2 cellular contexts compared by ENCODE assay signal in the genomic region with DNA sequence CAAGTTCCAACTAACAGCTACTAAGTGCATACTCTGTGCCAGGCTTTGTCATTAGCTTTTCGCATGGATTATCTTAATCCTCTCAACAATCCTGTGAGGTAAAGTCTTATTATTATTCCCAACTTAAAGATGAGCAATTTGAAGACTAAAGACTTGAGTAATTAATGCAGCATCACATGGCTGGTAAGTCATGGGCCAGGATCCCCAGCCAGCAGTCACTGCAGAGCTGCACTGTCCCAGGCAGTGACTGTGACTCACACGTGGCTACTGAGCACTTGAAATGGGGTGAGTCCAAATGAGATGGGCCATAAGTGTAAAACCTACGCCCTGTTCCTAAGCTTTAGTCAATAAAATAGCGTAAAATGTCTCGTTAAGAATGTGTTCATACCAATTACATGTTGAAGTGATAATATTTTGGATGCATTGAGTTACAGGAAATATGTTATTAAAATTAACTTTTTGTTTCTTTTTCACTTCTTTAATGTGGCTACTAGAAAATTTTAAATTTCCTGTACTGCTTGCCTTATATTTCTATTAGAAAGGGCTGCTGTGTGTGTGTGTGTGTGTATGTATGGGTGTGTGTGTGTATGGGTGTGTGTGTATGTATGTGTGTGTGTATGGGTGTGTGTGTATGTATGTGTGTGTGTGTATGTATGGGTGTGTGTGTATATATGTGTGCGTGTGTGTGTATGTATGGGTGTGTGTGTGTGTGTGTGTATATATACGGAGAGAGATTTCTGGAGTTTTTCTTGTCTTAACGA.
TF ChIP-seq lines count a peak whose summit lies in the region.

No MANE protein-coding gene starts in this region.

TF ChIP-seq in IMR-90, 13 proteins besides CTCF, POLR2A, EP300 and RAD21:
- TF ChIP-seq RFX5 (IDR thresholded peaks at IDR 0.05; ENCODE audit: low read depth, low read length) (no peak), MAZ (IDR thresholded peaks at IDR 0.05; ENCODE audit: borderline replicate concordance, low read depth, low read length) (no peak), MXI1 (IDR thresholded peaks at IDR 0.05; ENCODE audit: borderline replicate concordance, low read depth, low read length) (no peak), SMC3 (IDR thresholded peaks at IDR 0.05; ENCODE audit: low read depth, low read length) (no peak), FOS (IDR thresholded peaks at IDR 0.05; ENCODE audit: low read depth, low read length) (no peak), MAFK (IDR thresholded peaks at IDR 0.05; ENCODE audit: low read depth, low read length) (no peak), BHLHE40 (IDR thresholded peaks at IDR 0.05; ENCODE audit: low read depth, low read length) (no peak), RCOR1 (IDR thresholded peaks at IDR 0.05; ENCODE audit: insufficient replicate concordance, low read length) (no peak), NFE2L2 (IDR thresholded peaks at IDR 0.05; ENCODE audit: low read depth, low read length) (no peak)

TF ChIP-seq in neural cell, 6 proteins besides CTCF, POLR2A, EP300 and RAD21:
- TF ChIP-seq, protein P1, sequence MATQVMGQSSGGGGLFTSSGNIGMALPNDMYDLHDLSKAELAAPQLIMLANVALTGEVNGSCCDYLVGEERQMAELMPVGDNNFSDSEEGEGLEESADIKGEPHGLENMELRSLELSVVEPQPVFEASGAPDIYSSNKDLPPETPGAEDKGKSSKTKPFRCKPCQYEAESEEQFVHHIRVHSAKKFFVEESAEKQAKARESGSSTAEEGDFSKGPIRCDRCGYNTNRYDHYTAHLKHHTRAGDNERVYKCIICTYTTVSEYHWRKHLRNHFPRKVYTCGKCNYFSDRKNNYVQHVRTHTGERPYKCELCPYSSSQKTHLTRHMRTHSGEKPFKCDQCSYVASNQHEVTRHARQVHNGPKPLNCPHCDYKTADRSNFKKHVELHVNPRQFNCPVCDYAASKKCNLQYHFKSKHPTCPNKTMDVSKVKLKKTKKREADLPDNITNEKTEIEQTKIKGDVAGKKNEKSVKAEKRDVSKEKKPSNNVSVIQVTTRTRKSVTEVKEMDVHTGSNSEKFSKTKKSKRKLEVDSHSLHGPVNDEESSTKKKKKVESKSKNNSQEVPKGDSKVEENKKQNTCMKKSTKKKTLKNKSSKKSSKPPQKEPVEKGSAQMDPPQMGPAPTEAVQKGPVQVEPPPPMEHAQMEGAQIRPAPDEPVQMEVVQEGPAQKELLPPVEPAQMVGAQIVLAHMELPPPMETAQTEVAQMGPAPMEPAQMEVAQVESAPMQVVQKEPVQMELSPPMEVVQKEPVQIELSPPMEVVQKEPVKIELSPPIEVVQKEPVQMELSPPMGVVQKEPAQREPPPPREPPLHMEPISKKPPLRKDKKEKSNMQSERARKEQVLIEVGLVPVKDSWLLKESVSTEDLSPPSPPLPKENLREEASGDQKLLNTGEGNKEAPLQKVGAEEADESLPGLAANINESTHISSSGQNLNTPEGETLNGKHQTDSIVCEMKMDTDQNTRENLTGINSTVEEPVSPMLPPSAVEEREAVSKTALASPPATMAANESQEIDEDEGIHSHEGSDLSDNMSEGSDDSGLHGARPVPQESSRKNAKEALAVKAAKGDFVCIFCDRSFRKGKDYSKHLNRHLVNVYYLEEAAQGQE (IDR thresholded peaks at IDR 0.05; ENCODE audit: borderline replicate concordance) = no peak
- TF ChIP-seq MXI1 (conservative IDR thresholded peaks at IDR 0.05; ENCODE audit: poor library complexity, severe bottlenecking) = no peak
- TF ChIP-seq POLR2AphosphoS5 (IDR thresholded peaks at IDR 0.05) = no peak
- TF ChIP-seq TAF1 (IDR thresholded peaks at IDR 0.05; ENCODE audit: low read depth) = no peak
- TF ChIP-seq EZH2 (IDR thresholded peaks at IDR 0.05; ENCODE audit: borderline replicate concordance, insufficient read depth, low read length, poor library complexity, severe bottlenecking) = no peak
- no peak for TF ChIP-seq SMC3 (conservative IDR thresholded peaks at IDR 0.05; ENCODE audit: poor library complexity)
